Comparison of ENCODE assay signal across 36 cellular contexts in the genomic region with DNA sequence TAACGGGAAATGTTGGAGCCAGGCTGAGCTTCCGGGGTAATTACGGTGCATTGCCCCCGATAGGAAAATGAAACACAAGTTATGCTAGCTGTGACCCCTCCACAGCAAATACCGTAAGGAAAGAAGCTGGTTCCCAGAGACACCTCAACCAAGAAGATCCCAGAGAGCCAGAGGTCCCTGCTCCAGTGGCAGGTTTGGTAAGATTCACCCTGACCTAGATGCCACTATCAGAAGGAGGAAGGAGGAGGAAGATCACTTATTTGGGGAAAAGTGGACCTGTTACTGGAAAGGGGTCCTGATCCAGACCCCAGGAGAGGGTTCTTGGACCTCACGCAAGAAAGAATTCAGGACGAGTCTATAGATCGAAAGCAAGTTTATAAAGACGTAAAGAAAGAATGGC. TPM values are rescaled to one million over a fixed set of nuclear protein-coding genes. Genes with fewer than 3 reads are reported as not detected.
"Had no signal": no experiment of that assay in that cellular context is flagged by ENCODE, and none has a peak within 500 bp of the region (broad histone marks: within the 10 kb centered on the region; RNA-seq: fewer than 3 reads in every experiment).

No MANE protein-coding gene starts in this region.

- DNase-seq: activated effector memory CD4-positive, alpha-beta T cell treated with anti-CD3 and anti-CD28 coated beads, Interleukin-2, amount 50 U/mL, for 16 hours; activated effector memory CD4-positive, alpha-beta T cell treated with Interleukin-2 at 50 U/mL for 16 hours; activated gamma-delta T cell; activated gamma-delta T cell treated with Interleukin-2 at 50 U/mL for 16 hours; activated naive CD4-positive, alpha-beta T cell; activated naive CD4-positive, alpha-beta T cell treated with anti-CD3 and anti-CD28 coated beads for 36 hours; activated naive CD4-positive, alpha-beta T cell treated with anti-CD3 and anti-CD28 coated beads, Interleukin-2, amount 10 ng/mL, durations not matched to agents 7 days and 5 days; activated naive CD4-positive, alpha-beta T cell treated with anti-CD3 and anti-CD28 coated beads, Interleukin-2, amount 50 U/mL, for 16 hours; activated naive CD4-positive, alpha-beta T cell treated with Interleukin-2 at 50 U/mL for 16 hours; activated naive CD8-positive, alpha-beta T cell treated with anti-CD3 and anti-CD28 coated beads for 36 hours; activated naive CD8-positive, alpha-beta T cell treated with anti-CD3 and anti-CD28 coated beads, Interleukin-2, amount 10 ng/mL, durations not matched to agents 7 days and 5 days; activated naive CD8-positive, alpha-beta T cell treated with anti-CD3 and anti-CD28 coated beads, Interleukin-2, amount 50 U/mL, for 24 hours; activated T-cell treated with anti-CD3 and anti-CD28 coated beads, Interleukin-2, amount 50 U/mL, for 24 hours; activated T-cell treated with anti-CD3 and anti-CD28 coated beads, Interleukin-2, amount 50 U/mL, for 4 hours; activated T-cell treated with anti-CD3 and anti-CD28 coated beads, Interleukin-2, amount 50 U/mL, for 48 hours; activated T-cell treated with anti-CD3 and anti-CD28 coated beads, Interleukin-2, amount 50 U/mL, for 72 hours; amniotic stem cell; amygdala; anterior cingulate cortex; aorta; body of pancreas; brain microvascular endothelial cell; caudate nucleus; cerebellar nuclear complex had no signal

- FAIRE-seq: astrocyte, bronchial epithelial cell had no signal

- H3K4me3 ChIP-seq: adrenal gland, ascending aorta, body of pancreas, breast epithelium, cardiac muscle cell had no signal

- H3K9me3 ChIP-seq: adrenal gland, ascending aorta, body of pancreas had no signal

- H3K27me3 ChIP-seq: adrenal gland, ascending aorta, body of pancreas, brain microvascular endothelial cell, breast epithelium, cardiac muscle cell had no signal

- ATAC-seq: activated naive CD4-positive, alpha-beta T cell treated with anti-CD3 and anti-CD28 coated beads, Interleukin-2, amount 50 U/mL, for 72 hours; activated naive CD8-positive, alpha-beta T cell treated with anti-CD3 and anti-CD28 coated beads, Interleukin-2, amount 50 U/mL, for 24 hours; activated T-cell treated with anti-CD3 and anti-CD28 coated beads, Interleukin-2, amount 50 U/mL, for 4 hours; activated T-cell treated with anti-CD3 and anti-CD28 coated beads, Interleukin-2, amount 50 U/mL, for 72 hours; activated T-helper 17 cell treated with anti-CD3 and anti-CD28 coated beads, Interleukin-2, amount 50 U/mL, for 72 hours; body of pancreas had no signal

- H3K36me3 ChIP-seq: adrenal gland, ascending aorta, brain microvascular endothelial cell, breast epithelium, cardiac muscle cell had no signal

- H3K4me1 ChIP-seq: adrenal gland, ascending aorta, body of pancreas, breast epithelium had no signal

- H3K27ac ChIP-seq: adrenal gland, ascending aorta, body of pancreas, brain microvascular endothelial cell, breast epithelium, cardiac muscle cell had no signal

RNA-seq across cellular contexts. Expression of a gene that starts 7.6 kb away (rescaled TPM):
- total RNA-seq: activated naive CD4-positive, alpha-beta T cell treated with anti-CD3 and anti-CD28 coated beads for 36 hours; activated naive CD4-positive, alpha-beta T cell treated with anti-CD3 and anti-CD28 coated beads, Interleukin-2, amount 50 U/mL, for 72 hours; activated naive CD8-positive, alpha-beta T cell treated with anti-CD3 and anti-CD28 coated beads for 36 hours; activated naive CD8-positive, alpha-beta T cell treated with anti-CD3 and anti-CD28 coated beads, Interleukin-2, amount 10 ng/mL, durations not matched to agents 7 days and 5 days; activated T-cell treated with anti-CD3 and anti-CD28 coated beads, Interleukin-2, amount 50 U/mL, for 4 hours; activated T-cell treated with anti-CD3 and anti-CD28 coated beads, Interleukin-2, amount 50 U/mL, for 72 hours; activated T-helper 1 cell treated with anti-CD3 and anti-CD28 coated beads, Interleukin-12 subunit alpha, Interleukin-12 subunit beta, Interleukin-2, Interleukin-4 antibody, amounts not matched to agents 30 ng/mL and 10 ng/mL and 1 ng/mL, durations not matched to agents 14 hours and 24 hours and 36 hours; activated T-helper 17 cell treated with anti-CD3 and anti-CD28 coated beads, Interleukin-2, amount 50 U/mL, for 72 hours; activated T-helper 2 cell treated with anti-CD3 and anti-CD28 coated beads, Interferon-gamma antibody, Interleukin-2, Interleukin-4, amounts not matched to agents 10 μg/mL and 5 μg/mL and 100 μg/mL, durations not matched to agents 14 hours and 24 hours and 36 hours; aorta; ascending aorta; astrocyte; bronchial epithelial cell; cerebellum; chondrocyte had no signal

RNA-seq across cellular contexts. Expression of a gene that starts 25.6 kb away (rescaled TPM):
- total RNA-seq: activated naive CD4-positive, alpha-beta T cell treated with anti-CD3 and anti-CD28 coated beads for 36 hours; activated naive CD4-positive, alpha-beta T cell treated with anti-CD3 and anti-CD28 coated beads, Interleukin-2, amount 50 U/mL, for 72 hours; activated naive CD8-positive, alpha-beta T cell treated with anti-CD3 and anti-CD28 coated beads for 36 hours; activated naive CD8-positive, alpha-beta T cell treated with anti-CD3 and anti-CD28 coated beads, Interleukin-2, amount 10 ng/mL, durations not matched to agents 7 days and 5 days; activated T-cell treated with anti-CD3 and anti-CD28 coated beads, Interleukin-2, amount 50 U/mL, for 72 hours; activated T-helper 1 cell treated with anti-CD3 and anti-CD28 coated beads, Interleukin-12 subunit alpha, Interleukin-12 subunit beta, Interleukin-2, Interleukin-4 antibody, amounts not matched to agents 30 ng/mL and 10 ng/mL and 1 ng/mL, durations not matched to agents 14 hours and 24 hours and 36 hours; activated T-helper 17 cell treated with anti-CD3 and anti-CD28 coated beads, Interleukin-2, amount 50 U/mL, for 72 hours; activated T-helper 2 cell treated with anti-CD3 and anti-CD28 coated beads, Interferon-gamma antibody, Interleukin-2, Interleukin-4, amounts not matched to agents 10 μg/mL and 5 μg/mL and 100 μg/mL, durations not matched to agents 14 hours and 24 hours and 36 hours had no signal
